Comparison of ENCODE assay signal across 8 cellular contexts in genomic region chr13:97702614-97703013, GRCh38.
"Had no signal": no experiment of that assay in that cellular context is flagged by ENCODE, and none has a peak within 500 bp of the region (broad histone marks: within the 10 kb centered on the region; RNA-seq: fewer than 3 reads in every experiment).

No MANE protein-coding gene starts in this region.

- DNase-seq: GDM1, GF-D8 had no signal

- H3K4me3 ChIP-seq: GM12878 had no signal

- ATAC-seq: GM12878 had no signal

- FAIRE-seq: G401.6, GM12878, GM12891, GM12892, GM18507, GM19239 had no signal
